In genomic region chr2:48589170-48589767, GRCh38 we compare ENCODE assay signal across 8 cellular contexts. TPM values are rescaled to one million over a fixed set of nuclear protein-coding genes. Genes with fewer than 3 reads are reported as not detected.
DNase-seq lines count a peak whose midpoint lies in the region; ATAC-seq and TF ChIP-seq lines count a peak whose summit lies in the region.

No MANE protein-coding gene starts in this region.

- H3K4me3 ChIP-seq in HCT116 (replicated peaks in 1 of 2; ENCODE audit: low read depth in 1 of 2, low read length in 2 of 2) (no peak overlapping the region), RWPE2 (ENCODE audit: severe bottlenecking) (no peak overlapping the region)

- no peaks in the 10 kb centered on the region for H3K79me2 ChIP-seq in HCT116 (ENCODE audit: insufficient read depth, low read length)

- RAD21 ChIA-PET in HCT116 (lab: Charles Lee; ENCODE audit: low non-redundant PET in 1 of 2, low total read pairs in 2 of 2, uncharacterized antibody in 2 of 2, unreplicated experiment in 2 of 2) = no interaction called here

- BruUV-seq in HCT116 (replicated peaks; lab: Mats Ljungman, UMichigan) = no TSS peak

- H3K4me1 ChIP-seq in HCT116 (ENCODE audit: control insufficient read depth in 1 of 2, insufficient read depth in 2 of 2, low read length in 2 of 2) (no peaks in the 10 kb centered on the region), RWPE2 (ENCODE audit: insufficient read depth, poor library complexity, severe bottlenecking) (no peaks in the 10 kb centered on the region)

- no peak overlapping the region for H3K9ac ChIP-seq in HCT116 (ENCODE audit: low read length)

- H3K9me2 ChIP-seq in HCT116 (ENCODE audit: insufficient read depth) = no peaks in the 10 kb centered on the region

- DNase-seq in CD1c-positive myeloid dendritic cell (ENCODE audit: extremely low spot score) (peak; percentile 22), HCT116 (ENCODE audit: low read depth, low spot score) (peak; percentile 28), RWPE2 (ENCODE audit: low spot score) (no peak), fibroblast of gingiva (ENCODE audit: low read depth) (peak; percentile 30), pons (ENCODE audit: low spot score) (peak; percentile 67), germinal center (ENCODE audit: low spot score) (no peak)

- TF ChIP-seq RAD21 in HCT116 (IDR thresholded peaks at IDR 0.05; ENCODE audit: low read depth) = peak; percentile 77

- CTCF ChIA-PET in HCT116 (lab: Charles Lee) = interaction anchor here (0.6 to 1.6 kb wide), 4 partner anchors 8 to 167 kb away, joined by 3 to 6 read pairs (median 4); no protein-coding TSS in a partner anchor

- intact Hi-C loops in HCT116 (cut with micrococcal nuclease) = no loop called here

- H4K20me1 ChIP-seq in HCT116 (ENCODE audit: insufficient read depth) = no peaks in the 10 kb centered on the region

- H3K27ac ChIP-seq in HCT116 (ENCODE audit: low read depth, low read length) = no peak overlapping the region
- H3K27ac ChIP-seq in RWPE2 (ENCODE audit: poor library complexity, severe bottlenecking) = no peak overlapping the region

- TF ChIP-seq CTCF in HCT116 (IDR thresholded peaks at IDR 0.05 in 2 of 3, conservative IDR thresholded peaks at IDR 0.05 in 1 of 3; ENCODE audit: borderline replicate concordance in 1 of 3, insufficient read depth in 1 of 3, low read depth in 2 of 3, low read length in 2 of 3) (peak; percentile 46 to 87 (median 74); a peak in 5 of 6 replicates), RWPE2 (IDR thresholded peaks at IDR 0.05; ENCODE audit: poor library complexity, severe bottlenecking) (peak; percentile 86)

- H2AFZ ChIP-seq in HCT116 (ENCODE audit: low read depth, low read length, poor library complexity, severe bottlenecking) = peak overlapping the region; percentile 26

- H3K27me3 ChIP-seq in HCT116 (ENCODE audit: insufficient read depth, low read length) (no peaks in the 10 kb centered on the region), RWPE2 (ENCODE audit: insufficient read depth, poor library complexity, severe bottlenecking) (no peaks in the 10 kb centered on the region)

- H3K9me3 ChIP-seq in HCT116 (ENCODE audit: control insufficient read depth in 1 of 2, insufficient read depth in 1 of 2, low read depth in 1 of 2, low read length in 2 of 2) = no peaks in the 10 kb centered on the region
- H3K9me3 ChIP-seq in RWPE2 (ENCODE audit: severe bottlenecking) = no peaks in the 10 kb centered on the region

- TF ChIP-seq POLR2A in HCT116 (IDR thresholded peaks at IDR 0.05; ENCODE audit: borderline replicate concordance, extremely low read depth, insufficient read depth, insufficient read length) (no peak), GM18505 (IDR thresholded peaks at IDR 0.05; ENCODE audit: borderline replicate concordance, extremely low read depth, insufficient read depth, insufficient read length) (no peak)

- H3K36me3 ChIP-seq in HCT116 (ENCODE audit: control insufficient read depth in 1 of 2, insufficient read depth in 2 of 2, low read length in 2 of 2) (no peaks in the 10 kb centered on the region), RWPE2 (ENCODE audit: low read depth) (no peaks in the 10 kb centered on the region)

- ATAC-seq in HCT116 (peak; percentile 75), RWPE2 (ENCODE audit: low read depth) (0 out of 3 replicates have a peak, but pooled peaks have one; percentile 35), HG02763 (IDR thresholded peaks at IDR 0.05; ENCODE audit: unreplicated experiment) (no peak), GM18505 (IDR thresholded peaks at IDR 0.05; ENCODE audit: unreplicated experiment) (no peak)

- POLR2A ChIA-PET in HCT116 (lab: Charles Lee) = no interaction called here

- no peak overlapping the region for H3K4me2 ChIP-seq in HCT116 (ENCODE audit: low read length)

TF ChIP-seq in HCT116, 20 proteins besides CTCF, POLR2A, EP300 and RAD21:
- TF ChIP-seq SIN3A (IDR thresholded peaks at IDR 0.05; ENCODE audit: low read depth) = no peak
- TF ChIP-seq ZBTB33 (IDR thresholded peaks at IDR 0.05; ENCODE audit: extremely low read depth, insufficient replicate concordance, low read length) = no peak

RNA-seq across cellular contexts. Expression of gene GTF2A1L, which starts 28.4 kb away (rescaled TPM):
- total RNA-seq in HCT116 (2021; ENCODE audit: unreplicated experiment) = 0.22 TPM
- not detected in 2 replicates for polyA plus RNA-seq in HCT116 (2012)

RNA-seq across cellular contexts. Expression of gene STON1, which starts 59.3 kb away (rescaled TPM):
- 1.4 TPM for total RNA-seq in HCT116 (2021; ENCODE audit: unreplicated experiment)
- 0.43 and 0.55 TPM in 2 replicates for polyA plus RNA-seq in HCT116 (2012)

Comparison
In these comparisons a context has a peak if more than half of its experiments do, and no peak if none do; other contexts are left out.
1. DNase-seq: peak in CD1c-positive myeloid dendritic cell (single experiment), HCT116 (single experiment), fibroblast of gingiva (single experiment) and pons (single experiment); none in RWPE2 (single experiment) and germinal center (single experiment).
2. ATAC-seq: peak in HCT116 (single experiment) and RWPE2 (single experiment); none in HG02763 (single experiment) and GM18505 (single experiment).